16 cellular contexts compared by ENCODE assay signal in the genomic region with DNA sequence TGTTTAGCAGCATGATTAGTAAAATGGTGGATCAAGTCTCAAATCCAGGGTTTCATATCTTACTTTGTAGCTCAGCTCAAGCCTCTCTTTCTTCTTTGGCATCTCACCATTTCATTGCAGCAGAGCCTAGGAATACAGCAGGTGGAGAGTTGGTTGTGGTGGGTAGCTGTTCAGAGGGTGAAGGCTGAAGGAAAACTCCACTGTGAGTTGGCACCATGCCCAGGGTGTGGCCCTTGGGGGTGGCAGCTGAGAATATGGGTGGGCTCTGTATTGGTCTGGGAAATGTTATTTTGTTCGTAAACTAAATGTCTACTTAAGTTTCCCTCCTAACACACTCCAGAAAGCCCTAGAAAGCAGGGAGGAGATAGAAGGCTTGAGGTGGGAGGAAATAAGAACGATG. TPM values are rescaled to one million over a fixed set of nuclear protein-coding genes. Genes with fewer than 3 reads are reported as not detected.
DNase-seq lines count a peak whose midpoint lies in the region; ATAC-seq and TF ChIP-seq lines count a peak whose summit lies in the region.
"Had no signal": no experiment of that assay in that cellular context is flagged by ENCODE, and none has a peak within 500 bp of the region (broad histone marks: within the 10 kb centered on the region; RNA-seq: fewer than 3 reads in every experiment).

No MANE protein-coding gene starts in this region.

- H3K9me3 ChIP-seq in BLaER1 treated with 17β-estradiol and CSF1 and Interleukin-3, amounts not matched to agents 10 nM and 100 nM (replicated peaks in 1 of 11) = no peaks in the 10 kb centered on the region; a peak in 1 of 22 replicates
- H3K9me3 ChIP-seq in Peyer's patch (no peaks in the 10 kb centered on the region), smooth muscle cell (replicated peaks; ENCODE audit: low read depth) (no peaks in the 10 kb centered on the region)
- H3K9me3 ChIP-seq: upper lobe of left lung had no signal

- peak overlapping the region in 7 of 11 experiments; percentile 62 to 96 (median 88); a peak in 11 of 22 replicates for H3K27ac ChIP-seq in BLaER1 treated with 17β-estradiol and CSF1 and Interleukin-3, amounts not matched to agents 10 nM and 100 nM
- peak overlapping the region in 3 of 4 donors; percentile 2 to 80 (median 32) for H3K27ac ChIP-seq in Peyer's patch
- H3K27ac ChIP-seq in smooth muscle cell (ENCODE audit: low read depth) = peak overlapping the region; percentile 92
- H3K27ac ChIP-seq: epithelial cell of prostate, upper lobe of left lung had no signal

- H3K4me1 ChIP-seq in BLaER1 treated with 17β-estradiol and CSF1 and Interleukin-3, amounts not matched to agents 10 nM and 100 nM = peaks cover 82 to 97% (median 93%) of the 10 kb centered on the region in 10 experiments
- H3K4me1 ChIP-seq in Peyer's patch (peaks cover 0 to 39% (median 2%) of the 10 kb centered on the region in 4 donors), smooth muscle cell (ENCODE audit: low read depth) (peaks cover 45% of the 10 kb centered on the region)

- no peak overlapping the region for H2AFZ ChIP-seq in smooth muscle cell (ENCODE audit: low read depth)

- peak overlapping the region; percentile 100 for H3K27ac Mint-ChIP-seq in glutamatergic neuron (ENCODE audit: unreplicated experiment)
- H3K27ac Mint-ChIP-seq in activated CD4-positive, alpha-beta memory T cell treated with anti-CD3 and anti-CD28 coated beads for 36 hours = no peak overlapping the region
- H3K27ac Mint-ChIP-seq: activated B cell treated with CpG ODN at 0.5 μM for 24 hours; activated naive CD4-positive, alpha-beta T cell treated with anti-CD3 and anti-CD28 coated beads for 36 hours had no signal

- peaks cover 0 to 16% (median 0%) of the 10 kb centered on the region in 11 experiments; a peak in 4 of 22 replicates for H4K20me1 ChIP-seq in BLaER1 treated with 17β-estradiol and CSF1 and Interleukin-3, amounts not matched to agents 10 nM and 100 nM
- peaks cover 23% of the 10 kb centered on the region for H4K20me1 ChIP-seq in smooth muscle cell (ENCODE audit: low read depth)

- peaks cover 37% of the 10 kb centered on the region for H3K9me3 Mint-ChIP-seq in glutamatergic neuron (ENCODE audit: unreplicated experiment)
- no peaks in the 10 kb centered on the region for H3K9me3 Mint-ChIP-seq in activated CD4-positive, alpha-beta memory T cell treated with anti-CD3 and anti-CD28 coated beads for 36 hours
- H3K9me3 Mint-ChIP-seq: activated B cell treated with CpG ODN at 0.5 μM for 24 hours; activated naive CD4-positive, alpha-beta T cell treated with anti-CD3 and anti-CD28 coated beads for 36 hours; central memory CD8-positive, alpha-beta T cell had no signal

- POLR2A ChIA-PET in activated CD4-positive, alpha-beta memory T cell treated with anti-CD3 and anti-CD28 coated beads for 36 hours (lab: Charles Lee) = no interaction called here

- peaks cover 25% of the 10 kb centered on the region for H3K27me3 Mint-ChIP-seq in glutamatergic neuron (ENCODE audit: unreplicated experiment)
- H3K27me3 Mint-ChIP-seq in activated CD4-positive, alpha-beta memory T cell treated with anti-CD3 and anti-CD28 coated beads for 36 hours = peaks cover 16% of the 10 kb centered on the region

- peaks cover 11% of the 10 kb centered on the region for H3K36me3 Mint-ChIP-seq in glutamatergic neuron (ENCODE audit: unreplicated experiment)
- H3K36me3 Mint-ChIP-seq in activated CD4-positive, alpha-beta memory T cell treated with anti-CD3 and anti-CD28 coated beads for 36 hours = no peaks in the 10 kb centered on the region
- H3K36me3 Mint-ChIP-seq: CD4-positive, CD25-positive, alpha-beta regulatory T cell had no signal

- H3F3A ChIP-seq in smooth muscle cell (ENCODE audit: low read depth) = peaks cover 13% of the 10 kb centered on the region

- H3K4me1 Mint-ChIP-seq in glutamatergic neuron (ENCODE audit: low read depth, unreplicated experiment) = peaks cover 56% of the 10 kb centered on the region
- peaks cover 31% of the 10 kb centered on the region for H3K4me1 Mint-ChIP-seq in activated CD4-positive, alpha-beta memory T cell treated with anti-CD3 and anti-CD28 coated beads for 36 hours (ENCODE audit: low read depth)

- TF ChIP-seq POLR2A in Peyer's patch (IDR thresholded peaks at IDR 0.05) = no peak

- 60% methylated on average over 2 of the region's 2 CpGs for WGBS in smooth muscle cell (ENCODE audit: low lambda C conversion rate)

- H3K36me3 ChIP-seq in BLaER1 treated with 17β-estradiol and CSF1 and Interleukin-3, amounts not matched to agents 10 nM and 100 nM = peaks cover 0 to 7% (median 4%) of the 10 kb centered on the region in 11 experiments; a peak in 18 of 22 replicates
- H3K36me3 ChIP-seq in Peyer's patch = no peaks in the 10 kb centered on the region
- H3K36me3 ChIP-seq in smooth muscle cell (ENCODE audit: low read depth) = no peaks in the 10 kb centered on the region
- H3K36me3 ChIP-seq: upper lobe of left lung had no signal

- H3K9ac ChIP-seq in BLaER1 treated with 17β-estradiol and CSF1 and Interleukin-3, amounts not matched to agents 10 nM and 100 nM = peak overlapping the region in 5 of 11 experiments; percentile 80 to 91 (median 86); a peak in 9 of 22 replicates
- H3K9ac ChIP-seq in smooth muscle cell (ENCODE audit: low read depth) = no peak overlapping the region

- H3K4me3 Mint-ChIP-seq in glutamatergic neuron (ENCODE audit: unreplicated experiment) = peak overlapping the region; percentile 99
- H3K4me3 Mint-ChIP-seq in activated CD4-positive, alpha-beta memory T cell treated with anti-CD3 and anti-CD28 coated beads for 36 hours = no peak overlapping the region
- H3K4me3 Mint-ChIP-seq: activated B cell treated with CpG ODN at 0.5 μM for 24 hours; activated naive CD4-positive, alpha-beta T cell treated with anti-CD3 and anti-CD28 coated beads for 36 hours; CD4-positive, CD25-positive, alpha-beta regulatory T cell; central memory CD8-positive, alpha-beta T cell had no signal

- H3K4me3 ChIP-seq in BLaER1 treated with 17β-estradiol and CSF1 and Interleukin-3, amounts not matched to agents 10 nM and 100 nM = peak overlapping the region in 5 of 10 experiments; percentile 71 to 79 (median 76); a peak in 4 of 20 replicates
- H3K4me3 ChIP-seq in Peyer's patch (no peak overlapping the region), smooth muscle cell (no peak overlapping the region)
- H3K4me3 ChIP-seq: upper lobe of left lung had no signal

- no peaks in the 10 kb centered on the region for H3K27me3 ChIP-seq in BLaER1 treated with 17β-estradiol and CSF1 and Interleukin-3, amounts not matched to agents 10 nM and 100 nM
- no peaks in the 10 kb centered on the region for H3K27me3 ChIP-seq in Peyer's patch
- H3K27me3 ChIP-seq in smooth muscle cell (ENCODE audit: low read depth) = no peaks in the 10 kb centered on the region

- peak overlapping the region; percentile 86 to 100 (median 97) for H3K4me2 ChIP-seq in BLaER1 treated with 17β-estradiol and CSF1 and Interleukin-3, amounts not matched to agents 10 nM and 100 nM
- peak overlapping the region; percentile 99 for H3K4me2 ChIP-seq in smooth muscle cell

- CTCF ChIA-PET in activated CD4-positive, alpha-beta memory T cell treated with anti-CD3 and anti-CD28 coated beads for 36 hours (lab: Charles Lee) = interaction anchor here (0.6 to 3.7 kb wide), 5 partner anchors 7 to 256 kb away, joined by 3 to 54 read pairs (median 7); no protein-coding TSS in a partner anchor

- intact Hi-C loops in activated CD4-positive, alpha-beta memory T cell treated with anti-CD3 and anti-CD28 coated beads for 36 hours (cut with micrococcal nuclease) = loop anchor here (10.0 kb wide), 2 partner anchors 141 to 229 kb away; partner anchors contain the start of genes PDIA3, TUBGCP4 and ZSCAN29

- ATAC-seq in HG03139 (IDR thresholded peaks at IDR 0.05; ENCODE audit: unreplicated experiment) = no peak

- no peak for TF ChIP-seq CTCF in Peyer's patch (IDR thresholded peaks at IDR 0.05)
- TF ChIP-seq CTCF in glutamatergic neuron (IDR thresholded peaks at IDR 0.05; ENCODE audit: partially characterized antibody, unreplicated experiment) = no peak
- no peak for TF ChIP-seq CTCF in smooth muscle cell (IDR thresholded peaks at IDR 0.05; ENCODE audit: borderline replicate concordance, insufficient read depth, poor library complexity, severe bottlenecking)
- no peak for TF ChIP-seq CTCF in GM20000 (IDR thresholded peaks at IDR 0.05; ENCODE audit: extremely low read depth, missing control alignments)

- peaks cover 12% of the 10 kb centered on the region for H3K79me2 ChIP-seq in smooth muscle cell (ENCODE audit: low read depth)

- DNase-seq in Peyer's patch (no peak), glutamatergic neuron (no peak), smooth muscle cell (lab: John Stamatoyannopoulos, UW; ENCODE audit: unreplicated experiment) (no peak), GM20000 (ENCODE audit: low spot score) (no peak), dedifferentiated amniotic fluid mesenchymal stem cell (ENCODE audit: extremely low spot score) (no peak)
- no peak for DNase-seq in activated CD4-positive, alpha-beta memory T cell treated with anti-CD3 and anti-CD28 coated beads for 36 hours
- DNase-seq: activated B cell treated with CpG ODN at 0.5 μM for 24 hours; activated naive CD4-positive, alpha-beta T cell treated with anti-CD3 and anti-CD28 coated beads for 36 hours; CD4-positive, CD25-positive, alpha-beta regulatory T cell; MV-4-11; NCI-H2171; upper lobe of left lung had no signal

RNA-seq across cellular contexts. Expression of gene MAP1A, which starts 1.7 kb away (rescaled TPM):
- total RNA-seq in Peyer's patch (10 to 100 TPM in 1 of 4 donors, 1 to 10 TPM in 3; 1.2 to 14.9 (median 4.4) TPM), glutamatergic neuron (ENCODE audit: unreplicated experiment) (301 TPM), smooth muscle cell (25.9 and 27.1 TPM in 2 replicates)
- polyA plus RNA-seq in smooth muscle cell = 14.6 and 15.7 TPM in 2 replicates
- total RNA-seq in activated CD4-positive, alpha-beta memory T cell treated with anti-CD3 and anti-CD28 coated beads for 36 hours = 1 to 10 TPM; 1.5 TPM

RNA-seq across cellular contexts. Expression of gene TP53BP1, which starts 22.8 kb away (rescaled TPM):
- total RNA-seq in Peyer's patch (100 to 1,000 TPM in 1 of 4 donors, 10 to 100 TPM in 2, 1 to 10 TPM in 1; 9.3 to 163 (median 24.6) TPM), glutamatergic neuron (ENCODE audit: unreplicated experiment) (142 TPM), smooth muscle cell (41.5 and 52.0 TPM in 2 replicates)
- 19.9 and 24.1 TPM in 2 replicates for polyA plus RNA-seq in smooth muscle cell
- total RNA-seq in activated CD4-positive, alpha-beta memory T cell treated with anti-CD3 and anti-CD28 coated beads for 36 hours = 10 to 100 TPM; 26.4 to 32.0 TPM

Comparison
In these comparisons a context has a peak if more than half of its experiments do, and no peak if none do; other contexts are left out.
1. H3K27ac ChIP-seq: peak in every context shown above with its lines; median percentile 92 in smooth muscle cell; 88 in BLaER1 treated with 17β-estradiol and CSF1 and Interleukin-3, amounts not matched to agents 10 nM and 100 nM; 32 in Peyer's patch.
2. RNA of gene MAP1A, which starts 1.7 kb away (total RNA-seq): 301 TPM in glutamatergic neuron (single experiment); 25.9 to 27.1 TPM in smooth muscle cell, 1.2 to 14.9 TPM in Peyer's patch and 1.5 TPM in activated CD4-positive, alpha-beta memory T cell treated with anti-CD3 and anti-CD28 coated beads for 36 hours; every median in the first group is over 10 times any median in the second.